ENCODE assay signal across 9 cellular contexts in genomic region chr7:5422324-5423271, GRCh38. TPM values are rescaled to one million over a fixed set of nuclear protein-coding genes. Genes with fewer than 3 reads are reported as not detected.
DNase-seq lines count a peak whose midpoint lies in the region; ATAC-seq, FAIRE-seq and TF ChIP-seq lines count a peak whose summit lies in the region.
"Had no signal": no experiment of that assay in that cellular context is flagged by ENCODE, and none has a peak within 500 bp of the region (broad histone marks: within the 10 kb centered on the region; RNA-seq: fewer than 3 reads in every experiment).

No MANE protein-coding gene starts in this region.

- H3K9ac ChIP-seq in HepG2 (ENCODE audit: insufficient read depth, low read depth, low read length) = peak overlapping the region; percentile 98

- H3K36me3 Mint-ChIP-seq in central memory CD8-positive, alpha-beta T cell (ENCODE audit: insufficient read depth) = peaks cover 26% of the 10 kb centered on the region

- peaks cover 0 to 7% of the 10 kb centered on the region in 2 experiments; a peak in 2 of 5 replicates for H3K36me3 ChIP-seq in HepG2 (replicated peaks in 1 of 2; ENCODE audit: control insufficient read depth in 1 of 2, insufficient read depth in 2 of 2, low read length in 2 of 2)
- H3K36me3 ChIP-seq in thoracic aorta = peaks cover 3% of the 10 kb centered on the region

- H3K4me3 ChIP-seq in HepG2 (replicated peaks in 1 of 3; ENCODE audit: insufficient read depth in 1 of 3, low read depth in 2 of 3, low read length in 3 of 3) (peak overlapping the region; percentile 87 to 99 (median 96)), thoracic aorta (peak overlapping the region; percentile 99)

- CTCF ChIA-PET in HepG2 (lab: Yijun Ruan, JAX; ENCODE audit: low intra/inter-chr PET ratio, low total read pairs) = no interaction called here

- H3K27ac ChIP-seq in HepG2 (ENCODE audit: extremely low read length, insufficient read depth, low read length) (peak overlapping the region; percentile 97), thoracic aorta (peak overlapping the region; percentile 98)

- peaks cover 74% of the 10 kb centered on the region for H3K27me3 Mint-ChIP-seq in central memory CD8-positive, alpha-beta T cell

- no peak overlapping the region for H3K27ac Mint-ChIP-seq in central memory CD8-positive, alpha-beta T cell (ENCODE audit: low read depth)

- intact Hi-C loops in HepG2 (cut with micrococcal nuclease; ENCODE audit: unreplicated experiment) = no loop called here

- H3K9me3 ChIP-seq in HepG2 (ENCODE audit: low read length) (no peaks in the 10 kb centered on the region), thoracic aorta (no peaks in the 10 kb centered on the region)

- in situ Hi-C loops in HepG2 (cut with HindIII; ENCODE audit: extremely low pct_ligation_motif_present, low pct_unique_long_range_greater_than_20kb) = no loop called here

- BruUV-seq in HepG2 (replicated peaks; lab: Mats Ljungman, UMichigan) = no TSS peak

- no peak overlapping the region for H2AFZ ChIP-seq in HepG2 (ENCODE audit: low read length)

- DNase-seq in NCI-H146 (lab: John Stamatoyannopoulos, UW) (peak; percentile 43), NCI-H146 treated with DMSO at 0.1 percent for 48 hours (lab: John Stamatoyannopoulos, UW; ENCODE audit: unreplicated experiment) (no peak), NOMO-1 treated with DMSO at 0.1 percent for 48 hours (lab: John Stamatoyannopoulos, UW; ENCODE audit: unreplicated experiment) (peak; percentile 24), HepG2 (ENCODE audit: low spot score) (peak; percentile 35), thoracic aorta (ENCODE audit: low spot score) (no peak), DMS153 (lab: John Stamatoyannopoulos, UW) (no peak)
- DNase-seq in central memory CD8-positive, alpha-beta T cell (ENCODE audit: low spot score in 2 of 2) = no peak

- TF ChIP-seq CTCF in HepG2 (CRISPR knock-in tag; IDR thresholded peaks at IDR 0.05) (no peak), thoracic aorta (IDR thresholded peaks at IDR 0.05) (peak; percentile 16)

- peak overlapping the region; percentile 98 for H3K4me2 ChIP-seq in HepG2 (ENCODE audit: low read depth, low read length)

- no peaks in the 10 kb centered on the region for H3K9me3 Mint-ChIP-seq in central memory CD8-positive, alpha-beta T cell

- peaks cover 36% of the 10 kb centered on the region for H4K20me1 ChIP-seq in HepG2 (ENCODE audit: insufficient read depth, low read length)

- no peak for FAIRE-seq in HepG2 (lab: Jason Lieb, UNC)
- FAIRE-seq: endometrium had no signal

- peaks cover 48% of the 10 kb centered on the region for H3K4me1 Mint-ChIP-seq in central memory CD8-positive, alpha-beta T cell

- H3K4me3 Mint-ChIP-seq in central memory CD8-positive, alpha-beta T cell = peak overlapping the region; percentile 75

- TF ChIP-seq RAD21 in HepG2 (CRISPR knock-in tag; IDR thresholded peaks at IDR 0.05) = no peak

- POLR2A ChIA-PET in HepG2 (lab: Yijun Ruan, JAX) = interaction anchor here (0.8 to 2.0 kb wide), 14 partner anchors 13 to 182 kb away, joined by 3 to 20 read pairs (median 4); no protein-coding TSS in a partner anchor

- under 1% methylated on average over 18 of the region's 54 CpGs for WGBS in HepG2 (ENCODE audit: low lambda C conversion rate)

- ATAC-seq in central memory CD8-positive, alpha-beta T cell (replicated peaks; ENCODE audit: extremely low read depth, poor library complexity, severe bottlenecking) = no peak
- no peak for ATAC-seq in HepG2
- no peak for ATAC-seq in thoracic aorta (ENCODE audit: insufficient number of reproducible peaks, low FRiP score, low read depth)
- no peak for ATAC-seq in GM18511 (IDR thresholded peaks at IDR 0.05; ENCODE audit: unreplicated experiment)

- TF ChIP-seq EP300 in HepG2 (IDR thresholded peaks at IDR 0.05; ENCODE audit: low read depth in 2 of 2, low read length in 2 of 2) (no peak), HepG2 (CRISPR knock-in tag; IDR thresholded peaks at IDR 0.05; ENCODE audit: borderline replicate concordance) (no peak)

- peaks cover 68% of the 10 kb centered on the region for H3K79me2 ChIP-seq in HepG2 (ENCODE audit: insufficient read depth, low read length)

- peak in 1 of 2 experiments; percentile 26; a peak in 1 of 4 replicates for TF ChIP-seq POLR2A in HepG2 (IDR thresholded peaks at IDR 0.05; ENCODE audit: insufficient read depth in 1 of 2, low read depth in 2 of 2, low read length in 2 of 2)

- H3K4me1 ChIP-seq in HepG2 (ENCODE audit: insufficient read depth, low read length) (peaks cover 17% of the 10 kb centered on the region), thoracic aorta (ENCODE audit: control insufficient read depth in 1 of 2, low read depth in 2 of 2) (peaks cover 5 to 14% of the 10 kb centered on the region in 2 donors)

- H3K27me3 ChIP-seq in HepG2 (ENCODE audit: control insufficient read depth in 1 of 2, insufficient read depth in 2 of 2, low read length in 2 of 2) = no peaks in the 10 kb centered on the region; a peak in 1 of 5 replicates
- no peaks in the 10 kb centered on the region for H3K27me3 ChIP-seq in thoracic aorta (replicated peaks; ENCODE audit: insufficient read depth)

TF ChIP-seq in HepG2, 621 proteins besides CTCF, POLR2A, EP300 and RAD21 (continues in another document):
- TF ChIP-seq ZNF256 (CRISPR knock-in tag; conservative IDR thresholded peaks at IDR 0.05) (no peak), ZEB1 (IDR thresholded peaks at IDR 0.05; ENCODE audit: insufficient replicate concordance, low read depth) (no peak), HHEX (CRISPR knock-in tag; IDR thresholded peaks at IDR 0.05) (no peak), KLF9 (CRISPR knock-in tag; IDR thresholded peaks at IDR 0.05; ENCODE audit: low read depth) (no peak), ZBTB20 (CRISPR knock-in tag; IDR thresholded peaks at IDR 0.05; ENCODE audit: borderline replicate concordance, low read depth) (no peak), ZNF44 (CRISPR knock-in tag; IDR thresholded peaks at IDR 0.05) (no peak), ZKSCAN5 (CRISPR knock-in tag; IDR thresholded peaks at IDR 0.05) (no peak), EEA1 (CRISPR knock-in tag; IDR thresholded peaks at IDR 0.05; ENCODE audit: borderline replicate concordance) (0 out of 2 replicates have a peak, but pooled peaks have one; percentile 42), ZNF740 (CRISPR knock-in tag; IDR thresholded peaks at IDR 0.05) (peak; percentile 32; the same call in 1 of the 2 replicates), RBM22 (optimal IDR thresholded peaks at IDR 0.05; ENCODE audit: low read length) (peak; percentile 7), ZFX (CRISPR knock-in tag; IDR thresholded peaks at IDR 0.05; ENCODE audit: low read depth) (peak; percentile 3; the same call in 1 of the 2 replicates), ZFP37 (CRISPR knock-in tag; IDR thresholded peaks at IDR 0.05; ENCODE audit: borderline replicate concordance) (0 out of 2 replicates have a peak, but pooled peaks have one; percentile 1), ZNF891 (CRISPR knock-in tag; IDR thresholded peaks at IDR 0.05) (no peak)
- TF ChIP-seq, protein P1, sequence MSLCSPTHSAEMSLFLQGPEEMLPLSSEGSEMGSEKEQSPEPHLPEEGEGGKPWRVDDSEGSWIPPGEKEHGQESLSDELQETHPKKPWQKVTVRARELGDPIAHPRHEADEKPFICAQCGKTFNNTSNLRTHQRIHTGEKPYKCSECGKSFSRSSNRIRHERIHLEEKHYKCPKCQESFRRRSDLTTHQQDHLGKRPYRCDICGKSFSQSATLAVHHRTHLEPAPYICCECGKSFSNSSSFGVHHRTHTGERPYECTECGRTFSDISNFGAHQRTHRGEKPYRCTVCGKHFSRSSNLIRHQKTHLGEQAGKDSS (CRISPR knock-in tag; IDR thresholded peaks at IDR 0.05; ENCODE audit: borderline replicate concordance, low read depth) = 0 out of 2 replicates have a peak, but pooled peaks have one; percentile 58

RNA-seq across cellular contexts. Expression of gene TNRC18, which starts 1.0 kb away (rescaled TPM):
- total RNA-seq in HepG2 (2016; rRNA removed; fragmentation: Illumina TruSeq; extraction: Trizol) (12.8 and 17.4 TPM in 2 replicates), thoracic aorta (100 to 1,000 TPM; 182 to 244 TPM)
- total RNA-seq in HepG2 (2016; cell fraction: cytosol; rRNA removed; fragmentation: Illumina TruSeq; extraction: Trizol; ENCODE audit: low read depth) = 4.9 and 7.1 TPM in 2 replicates
- total RNA-seq in HepG2 (2016; cell fraction: insoluble cytoplasmic fraction; rRNA removed; fragmentation: Illumina TruSeq; extraction: Trizol) = 12.8 and 21.5 TPM in 2 replicates
- total RNA-seq in HepG2 (2016; cell fraction: membrane; rRNA removed; fragmentation: Illumina TruSeq; extraction: Trizol) = 4.9 and 5.6 TPM in 2 replicates
- total RNA-seq in HepG2 (2016; cell fraction: nucleus; rRNA removed; fragmentation: Illumina TruSeq; extraction: Trizol) = 28.3 and 34.0 TPM in 2 replicates
- polyA plus RNA-seq in HepG2 (2011; rRNA removed) = 10.9 and 11.7 TPM in 2 replicates
- polyA plus RNA-seq in HepG2 (2011; cell fraction: cytosol; rRNA removed) = 8.6 and 11.8 TPM in 2 replicates
- polyA plus RNA-seq in HepG2 (2011; cell fraction: nucleus; rRNA removed) = 65.7 and 102 TPM in 2 replicates
- polyA plus RNA-seq in HepG2 (2012) = 40.6 and 53.7 TPM in 2 replicates
- polyA plus RNA-seq in HepG2 (2016; cell fraction: cytosol; fragmentation: Illumina TruSeq; extraction: Trizol; ENCODE audit: low read depth) = 0.71 and 1.3 TPM in 2 replicates
- polyA plus RNA-seq in HepG2 (2016; cell fraction: insoluble cytoplasmic fraction; fragmentation: Illumina TruSeq; extraction: Trizol; ENCODE audit: low read depth) = 16.6 and 19.8 TPM in 2 replicates
- 0.82 and 1.2 TPM in 2 replicates for polyA plus RNA-seq in HepG2 (2016; cell fraction: membrane; fragmentation: Illumina TruSeq; extraction: Trizol; ENCODE audit: low read depth)
- 58.8 and 59.2 TPM in 2 replicates for polyA plus RNA-seq in HepG2 (2016; cell fraction: nucleus; fragmentation: Illumina TruSeq; extraction: Trizol; ENCODE audit: insufficient read depth, low read depth)
- polyA minus RNA-seq in HepG2 (2011; rRNA and poly(A)+ RNA removed; ENCODE audit: low replicate concordance) = 11.2 and 51.4 TPM in 2 replicates
- 44.7 and 49.3 TPM in 2 replicates for polyA minus RNA-seq in HepG2 (2011; cell fraction: cytosol; rRNA and poly(A)+ RNA removed)
- 49.2 and 54.8 TPM in 2 replicates for polyA minus RNA-seq in HepG2 (2011; cell fraction: nucleus; rRNA and poly(A)+ RNA removed)

Comparison
In these comparisons a context has a peak if more than half of its experiments do, and no peak if none do; other contexts are left out.
1. DNase-seq: peak in NCI-H146 (single experiment), NOMO-1 treated with DMSO at 0.1 percent for 48 hours (single experiment) and HepG2 (single experiment); none in NCI-H146 treated with DMSO at 0.1 percent for 48 hours (single experiment), central memory CD8-positive, alpha-beta T cell (0 of 2), thoracic aorta (single experiment) and DMS153 (single experiment).
2. RNA of gene TNRC18, which starts 1.0 kb away (total RNA-seq): 182 to 244 TPM in thoracic aorta; 4.9 to 34.0 TPM in HepG2; every median in the first group is over 4 times any median in the second.